8 cellular contexts compared by ENCODE assay signal in genomic region chr17:82647593-82648164, GRCh38. TPM values are rescaled to one million over a fixed set of nuclear protein-coding genes. Genes with fewer than 3 reads are reported as not detected.
DNase-seq lines count a peak whose midpoint lies in the region; ATAC-seq and TF ChIP-seq lines count a peak whose summit lies in the region.

No MANE protein-coding gene starts in this region.

- ATAC-seq in GM19372 (IDR thresholded peaks at IDR 0.05; ENCODE audit: low read depth, unreplicated experiment) (peak; percentile 44), HG03469 (IDR thresholded peaks at IDR 0.05; ENCODE audit: unreplicated experiment) (peak; percentile 9)

- H3K4me1 ChIP-seq in ectodermal cell (ENCODE audit: control insufficient read depth, insufficient read depth, low read length), result peaks cover 3% of the 10 kb centered on the region
- H3K4me1 ChIP-seq in mucosa of stomach (ENCODE audit: control insufficient read depth, insufficient read depth, low read length), result peaks cover 17% of the 10 kb centered on the region

- peak overlapping the region; percentile 92 for H3K9ac ChIP-seq in mucosa of stomach (ENCODE audit: low read length)

- 1% methylated on average over 54 of the region's 54 CpGs for WGBS in ectodermal cell, 2 experiments

- H3K4me3 Mint-ChIP-seq in activated CD4-positive, alpha-beta T cell treated with anti-CD3 and anti-CD28 coated beads, Interleukin-2, amount 10 ng/mL, durations not matched to agents 7 days and 5 days, result peak overlapping the region; percentile 81

- DNase-seq in AG09319 (ENCODE audit: extremely low read depth, low read depth) (no peak), GDM1 (lab: John Stamatoyannopoulos, UW) (no peak)
- peak; percentile 39 for DNase-seq in activated CD4-positive, alpha-beta T cell treated with anti-CD3 and anti-CD28 coated beads, Interleukin-2, amount 10 ng/mL, durations not matched to agents 7 days and 5 days
- peak in 5 of 6 experiments; percentile 24 to 61 (median 45) for DNase-seq in stimulated activated naive CD4-positive, alpha-beta T cell (lab: John Stamatoyannopoulos, UW)

- H3K4me3 ChIP-seq in ectodermal cell (ENCODE audit: insufficient read depth, low read depth, low read length) (peak overlapping the region; percentile 87), mucosa of stomach (ENCODE audit: low read length) (peak overlapping the region; percentile 66)

- H3K27me3 ChIP-seq in ectodermal cell (ENCODE audit: control insufficient read depth, insufficient read depth, low read length, poor library complexity, severe bottlenecking) (no peaks in the 10 kb centered on the region), mucosa of stomach (ENCODE audit: control insufficient read depth, insufficient read depth, low read length) (no peaks in the 10 kb centered on the region)

- no peaks in the 10 kb centered on the region for H3K9me3 Mint-ChIP-seq in activated CD4-positive, alpha-beta T cell treated with anti-CD3 and anti-CD28 coated beads, Interleukin-2, amount 10 ng/mL, durations not matched to agents 7 days and 5 days

- POLR2A ChIA-PET in activated CD4-positive, alpha-beta T cell treated with anti-CD3 and anti-CD28 coated beads, Interleukin-2, amount 10 ng/mL, durations not matched to agents 7 days and 5 days (lab: Charles Lee), result no interaction called here

- no peaks in the 10 kb centered on the region for H3K27me3 Mint-ChIP-seq in activated CD4-positive, alpha-beta T cell treated with anti-CD3 and anti-CD28 coated beads, Interleukin-2, amount 10 ng/mL, durations not matched to agents 7 days and 5 days

- peak; percentile 4 for TF ChIP-seq CTCF in AG09319 (IDR thresholded peaks at IDR 0.05; ENCODE audit: low read depth, low read length)

- H3K36me3 ChIP-seq in ectodermal cell (ENCODE audit: control insufficient read depth, insufficient read depth, low read length) (peaks cover 7% of the 10 kb centered on the region), mucosa of stomach (ENCODE audit: control insufficient read depth, insufficient read depth, low read length) (peaks cover 4% of the 10 kb centered on the region)

- H3K9me3 ChIP-seq in ectodermal cell (ENCODE audit: control insufficient read depth, low read length) (no peaks in the 10 kb centered on the region), mucosa of stomach (ENCODE audit: control insufficient read depth, low read length) (no peaks in the 10 kb centered on the region)

- H3K27ac ChIP-seq in ectodermal cell (ENCODE audit: insufficient read depth, low read depth, low read length, poor library complexity, severe bottlenecking), result peak overlapping the region; percentile 92

- peaks cover 22% of the 10 kb centered on the region for H3K4me1 Mint-ChIP-seq in activated CD4-positive, alpha-beta T cell treated with anti-CD3 and anti-CD28 coated beads, Interleukin-2, amount 10 ng/mL, durations not matched to agents 7 days and 5 days

- CTCF ChIA-PET in activated CD4-positive, alpha-beta T cell treated with anti-CD3 and anti-CD28 coated beads, Interleukin-2, amount 10 ng/mL, durations not matched to agents 7 days and 5 days (lab: Charles Lee), result no interaction called here

- peak overlapping the region; percentile 82 for H3K27ac Mint-ChIP-seq in activated CD4-positive, alpha-beta T cell treated with anti-CD3 and anti-CD28 coated beads, Interleukin-2, amount 10 ng/mL, durations not matched to agents 7 days and 5 days

- peaks cover 15% of the 10 kb centered on the region for H3K36me3 Mint-ChIP-seq in activated CD4-positive, alpha-beta T cell treated with anti-CD3 and anti-CD28 coated beads, Interleukin-2, amount 10 ng/mL, durations not matched to agents 7 days and 5 days (ENCODE audit: low read depth)

RNA-seq across cellular contexts. Expression of gene WDR45B, which starts 0.6 kb away (rescaled TPM):
- 10 to 100 TPM; 33.5 to 36.4 TPM for total RNA-seq in activated CD4-positive, alpha-beta T cell treated with anti-CD3 and anti-CD28 coated beads, Interleukin-2, amount 10 ng/mL, durations not matched to agents 7 days and 5 days
- 91.6 TPM for polyA plus RNA-seq in ectodermal cell (2013, experiment 1 of 4)
- polyA plus RNA-seq in ectodermal cell (2013, experiment 2 of 4), result 92.5 TPM
- 82.7 TPM for polyA plus RNA-seq in ectodermal cell (2013, experiment 3 of 4)
- 87.9 TPM for polyA plus RNA-seq in ectodermal cell (2013, experiment 4 of 4)

RNA-seq across cellular contexts. Expression of gene RAB40B, which starts 50.8 kb away (rescaled TPM):
- total RNA-seq in activated CD4-positive, alpha-beta T cell treated with anti-CD3 and anti-CD28 coated beads, Interleukin-2, amount 10 ng/mL, durations not matched to agents 7 days and 5 days, result 1 to 10 TPM; 1.7 to 2.2 TPM
- polyA plus RNA-seq in ectodermal cell (2013, experiment 1 of 4), result 9.3 TPM
- 8.5 TPM for polyA plus RNA-seq in ectodermal cell (2013, experiment 2 of 4)
- 4.9 TPM for polyA plus RNA-seq in ectodermal cell (2013, experiment 3 of 4)
- 10.9 TPM for polyA plus RNA-seq in ectodermal cell (2013, experiment 4 of 4)

Comparison
In these comparisons a context has a peak if more than half of its experiments do, and no peak if none do; other contexts are left out.
1. DNase-seq: peak in activated CD4-positive, alpha-beta T cell treated with anti-CD3 and anti-CD28 coated beads, Interleukin-2, amount 10 ng/mL, durations not matched to agents 7 days and 5 days (single experiment) and stimulated activated naive CD4-positive, alpha-beta T cell (5 of 6); none in AG09319 (single experiment) and GDM1 (single experiment).